8 cellular contexts compared by ENCODE assay signal in the genomic region with DNA sequence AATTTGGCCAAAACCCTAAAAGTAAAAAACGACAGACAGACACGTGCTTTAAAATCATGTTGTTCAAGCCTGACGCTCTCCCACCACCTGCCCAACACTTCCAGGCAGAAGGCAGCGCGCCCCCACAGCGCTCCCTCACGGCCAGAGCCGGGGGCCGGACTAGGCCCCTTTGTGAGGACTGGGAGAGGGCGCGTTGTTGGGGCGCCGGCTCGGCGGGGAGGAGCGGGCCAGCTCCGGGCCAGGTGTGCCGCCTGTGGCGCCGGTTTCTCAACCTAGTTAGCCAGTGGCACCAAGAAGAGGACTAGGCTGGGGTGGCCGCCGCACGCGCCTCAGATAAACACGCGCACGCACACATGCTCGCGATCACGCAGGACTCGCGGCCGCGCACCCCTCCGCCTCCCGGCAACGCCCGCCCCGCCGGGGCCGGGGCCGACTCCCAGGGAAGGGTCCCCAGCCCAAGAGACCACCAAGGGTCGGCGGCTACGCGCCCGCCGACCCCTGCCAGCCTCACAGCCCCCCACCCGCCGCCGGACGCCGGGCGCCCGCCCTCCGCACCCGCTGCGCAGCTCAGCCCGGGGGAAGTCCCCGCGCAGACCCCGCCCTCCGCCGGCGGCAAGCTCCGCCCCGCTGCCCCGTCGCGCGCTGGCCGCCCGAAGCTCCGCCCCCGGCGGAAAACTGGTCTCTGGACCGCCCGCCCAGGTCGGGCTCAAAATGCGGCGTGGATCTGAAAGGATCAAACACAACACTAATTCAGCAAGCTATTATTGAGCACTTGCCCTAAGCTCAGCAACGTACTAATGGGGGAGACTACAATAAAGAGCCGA. TPM values are rescaled to one million over a fixed set of nuclear protein-coding genes. Genes with fewer than 3 reads are reported as not detected.
DNase-seq lines count a peak whose midpoint lies in the region; ATAC-seq, FAIRE-seq and TF ChIP-seq lines count a peak whose summit lies in the region.

TSS of gene IMMP2L (minus strand) at position 584 of the 824 bp plus-strand sequence.

- no peaks in the 10 kb centered on the region for H3K27me3 ChIP-seq in liver (ENCODE audit: control insufficient read depth in 4 of 4, insufficient read depth in 4 of 4, low read length in 3 of 4)

- H3K9me3 ChIP-seq in liver (ENCODE audit: control insufficient read depth in 4 of 4, low read length in 3 of 4): no peaks in the 10 kb centered on the region

- WGBS in liver: under 1% methylated on average over 83 of the region's 83 CpGs

- FAIRE-seq in GM19239 (lab: Jason Lieb, UNC): peak; percentile 95

- H3K36me3 ChIP-seq in liver (ENCODE audit: control insufficient read depth in 4 of 4, insufficient read depth in 3 of 4, low read depth in 1 of 4, low read length in 3 of 4): peaks cover 0 to 11% (median 2%) of the 10 kb centered on the region in 4 donors

- H3K4me3 ChIP-seq in liver (ENCODE audit: low read depth in 1 of 3, low read length in 3 of 3): peak within 1 kb of the TSS; percentile 62 to 81 (median 68)

- peak within 1 kb of the TSS; percentile 88 to 92 for H3K9ac ChIP-seq in liver (ENCODE audit: low read depth in 1 of 2, low read length in 2 of 2)

- DNase-seq in C1 segment of cervical spinal cord (lab: John Stamatoyannopoulos, UW) (peak; percentile 43 to 88 (median 81)), GM19239 (ENCODE audit: insufficient read length, low spot score) (peak; percentile 81), NCI-H526 (lab: John Stamatoyannopoulos, UW) (peak; percentile 78 to 95), dedifferentiated amniotic fluid mesenchymal stem cell (ENCODE audit: extremely low spot score) (peak; percentile 65)
- peak; percentile 83 to 84 for DNase-seq in activated CD4-positive, alpha-beta T cell treated with anti-CD3 and anti-CD28 coated beads, Interleukin-2, amount 50 U/mL, for 24 hours (ENCODE audit: low read depth in 1 of 2, low spot score in 1 of 2)
- DNase-seq in stimulated activated CD4-positive, alpha-beta T cell treated with anti-CD3 and anti-CD28 coated beads, Interleukin-2, amount 100 ng/mL, for 48 hours: peak; percentile 88 to 92

- peak; percentile 88 for ATAC-seq in HG03439 (IDR thresholded peaks at IDR 0.05; ENCODE audit: unreplicated experiment)

- TF ChIP-seq CTCF in liver (IDR thresholded peaks at IDR 0.05; ENCODE audit: low read depth, low read length, missing input control): no peak

- H3K4me1 ChIP-seq in liver (ENCODE audit: control insufficient read depth in 4 of 4, insufficient read depth in 4 of 4, low read length in 3 of 4): peaks cover 3 to 11% (median 6%) of the 10 kb centered on the region in 4 donors

- peak; percentile 58 to 70 for TF ChIP-seq RAD21 in liver (IDR thresholded peaks at IDR 0.05)

- H3K27ac ChIP-seq in liver (ENCODE audit: low read depth in 1 of 2, low read length in 2 of 2): peak within 1 kb of the TSS; percentile 79 to 91

TF ChIP-seq in liver, 16 proteins besides CTCF, POLR2A, EP300 and RAD21:
- TF ChIP-seq, protein P1, sequence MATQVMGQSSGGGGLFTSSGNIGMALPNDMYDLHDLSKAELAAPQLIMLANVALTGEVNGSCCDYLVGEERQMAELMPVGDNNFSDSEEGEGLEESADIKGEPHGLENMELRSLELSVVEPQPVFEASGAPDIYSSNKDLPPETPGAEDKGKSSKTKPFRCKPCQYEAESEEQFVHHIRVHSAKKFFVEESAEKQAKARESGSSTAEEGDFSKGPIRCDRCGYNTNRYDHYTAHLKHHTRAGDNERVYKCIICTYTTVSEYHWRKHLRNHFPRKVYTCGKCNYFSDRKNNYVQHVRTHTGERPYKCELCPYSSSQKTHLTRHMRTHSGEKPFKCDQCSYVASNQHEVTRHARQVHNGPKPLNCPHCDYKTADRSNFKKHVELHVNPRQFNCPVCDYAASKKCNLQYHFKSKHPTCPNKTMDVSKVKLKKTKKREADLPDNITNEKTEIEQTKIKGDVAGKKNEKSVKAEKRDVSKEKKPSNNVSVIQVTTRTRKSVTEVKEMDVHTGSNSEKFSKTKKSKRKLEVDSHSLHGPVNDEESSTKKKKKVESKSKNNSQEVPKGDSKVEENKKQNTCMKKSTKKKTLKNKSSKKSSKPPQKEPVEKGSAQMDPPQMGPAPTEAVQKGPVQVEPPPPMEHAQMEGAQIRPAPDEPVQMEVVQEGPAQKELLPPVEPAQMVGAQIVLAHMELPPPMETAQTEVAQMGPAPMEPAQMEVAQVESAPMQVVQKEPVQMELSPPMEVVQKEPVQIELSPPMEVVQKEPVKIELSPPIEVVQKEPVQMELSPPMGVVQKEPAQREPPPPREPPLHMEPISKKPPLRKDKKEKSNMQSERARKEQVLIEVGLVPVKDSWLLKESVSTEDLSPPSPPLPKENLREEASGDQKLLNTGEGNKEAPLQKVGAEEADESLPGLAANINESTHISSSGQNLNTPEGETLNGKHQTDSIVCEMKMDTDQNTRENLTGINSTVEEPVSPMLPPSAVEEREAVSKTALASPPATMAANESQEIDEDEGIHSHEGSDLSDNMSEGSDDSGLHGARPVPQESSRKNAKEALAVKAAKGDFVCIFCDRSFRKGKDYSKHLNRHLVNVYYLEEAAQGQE (IDR thresholded peaks at IDR 0.05): peak; percentile 42
- TF ChIP-seq SP1 (IDR thresholded peaks at IDR 0.05): peak; percentile 42
- peak; percentile 22 for TF ChIP-seq FOXA1 (IDR thresholded peaks at IDR 0.05)
- TF ChIP-seq HNF4G (IDR thresholded peaks at IDR 0.05): no peak
- TF ChIP-seq ZBTB33 (IDR thresholded peaks at IDR 0.05): no peak
- peak; percentile 62 for TF ChIP-seq MAX (IDR thresholded peaks at IDR 0.05)
- no peak for TF ChIP-seq JUND (IDR thresholded peaks at IDR 0.05)
- TF ChIP-seq GABPA (IDR thresholded peaks at IDR 0.05 in 1 of 2, conservative IDR thresholded peaks at IDR 0.05 in 1 of 2): no peak
- TF ChIP-seq YY1 (IDR thresholded peaks at IDR 0.05): no peak
- TF ChIP-seq HNF4A (conservative IDR thresholded peaks at IDR 0.05): peak; percentile 58 to 62
- TF ChIP-seq EGR1 (IDR thresholded peaks at IDR 0.05; ENCODE audit: low read depth in 2 of 2): no peak

RNA-seq across cellular contexts. Expression of gene IMMP2L, which starts in this region (rescaled TPM):
- total RNA-seq in liver: 1 to 10 TPM; 7.3 to 9.6 TPM
- polyA plus RNA-seq in liver: 10 to 100 TPM; 15.2 to 21.1 TPM

Comparison
In these comparisons a context has a peak if more than half of its experiments do, and no peak if none do; other contexts are left out.
1. Peak in every context shown above with its lines: DNase-seq, ATAC-seq, H3K4me3 ChIP-seq and H3K27ac ChIP-seq.